1 cellular context compared by ENCODE assay signal in genomic region chr10:70364001-70364771, GRCh38.
TF ChIP-seq lines count a peak whose summit lies in the region.

No MANE protein-coding gene starts in this region.

TF ChIP-seq in HEK293, 187 proteins besides CTCF, POLR2A, EP300 and RAD21 (continued from another document):
- TF ChIP-seq ZNF280C (tag by site-specific recombination; IDR thresholded peaks at IDR 0.05) (no peak), ZNF174 (tag by site-specific recombination; IDR thresholded peaks at IDR 0.05) (no peak), SCRT1 (tag by site-specific recombination; IDR thresholded peaks at IDR 0.05; ENCODE audit: borderline replicate concordance) (peak; percentile 94), ZNF239 (tag by site-specific recombination; IDR thresholded peaks at IDR 0.05) (no peak), SALL2 (tag by site-specific recombination; IDR thresholded peaks at IDR 0.05; ENCODE audit: borderline replicate concordance) (no peak), ZNF24 (tag by site-specific recombination; IDR thresholded peaks at IDR 0.05) (0 out of 2 replicates have a peak, but pooled peaks have one; percentile 25), KLF8 (tag by site-specific recombination; IDR thresholded peaks at IDR 0.05) (peak; percentile 72), ZNF394 (tag by site-specific recombination; IDR thresholded peaks at IDR 0.05; ENCODE audit: borderline replicate concordance) (peak; percentile 38; the same call in 1 of the 2 replicates), ZNF121 (tag by site-specific recombination; IDR thresholded peaks at IDR 0.05) (no peak), ZNF596 (tag by site-specific recombination; IDR thresholded peaks at IDR 0.05) (no peak), ZNF585B (tag by site-specific recombination; IDR thresholded peaks at IDR 0.05) (no peak), ZNF514 (tag by site-specific recombination; IDR thresholded peaks at IDR 0.05) (no peak), KLF9 (tag by site-specific recombination; IDR thresholded peaks at IDR 0.05; ENCODE audit: low read depth) (peak; percentile 94; the same call in 1 of the 2 replicates), ZNF302 (tag by site-specific recombination; IDR thresholded peaks at IDR 0.05; ENCODE audit: low read depth) (no peak), AEBP2 (tag by site-specific recombination; IDR thresholded peaks at IDR 0.05; ENCODE audit: borderline replicate concordance) (no peak), ZNF529 (tag by site-specific recombination; IDR thresholded peaks at IDR 0.05; ENCODE audit: insufficient replicate concordance) (no peak), ZNF114 (tag by site-specific recombination; IDR thresholded peaks at IDR 0.05) (no peak), ZNF677 (tag by site-specific recombination; IDR thresholded peaks at IDR 0.05) (no peak), ZNF692 (tag by site-specific recombination; IDR thresholded peaks at IDR 0.05) (peak; percentile 97), ZNF426 (tag by site-specific recombination; IDR thresholded peaks at IDR 0.05) (no peak), ZFP69B (tag by site-specific recombination; IDR thresholded peaks at IDR 0.05) (peak; percentile 98), GLI2 (tag by site-specific recombination; IDR thresholded peaks at IDR 0.05; ENCODE audit: borderline replicate concordance, low read depth) (no peak), ZNF830 (tag by site-specific recombination; IDR thresholded peaks at IDR 0.05; ENCODE audit: low read depth) (no peak), ZNF19 (tag by site-specific recombination; IDR thresholded peaks at IDR 0.05; ENCODE audit: low read depth) (no peak), ZBTB48 (tag by site-specific recombination; IDR thresholded peaks at IDR 0.05) (peak; percentile 93), SCRT2 (tag by site-specific recombination; IDR thresholded peaks at IDR 0.05) (peak; percentile 99)
- TF ChIP-seq, protein P1, sequence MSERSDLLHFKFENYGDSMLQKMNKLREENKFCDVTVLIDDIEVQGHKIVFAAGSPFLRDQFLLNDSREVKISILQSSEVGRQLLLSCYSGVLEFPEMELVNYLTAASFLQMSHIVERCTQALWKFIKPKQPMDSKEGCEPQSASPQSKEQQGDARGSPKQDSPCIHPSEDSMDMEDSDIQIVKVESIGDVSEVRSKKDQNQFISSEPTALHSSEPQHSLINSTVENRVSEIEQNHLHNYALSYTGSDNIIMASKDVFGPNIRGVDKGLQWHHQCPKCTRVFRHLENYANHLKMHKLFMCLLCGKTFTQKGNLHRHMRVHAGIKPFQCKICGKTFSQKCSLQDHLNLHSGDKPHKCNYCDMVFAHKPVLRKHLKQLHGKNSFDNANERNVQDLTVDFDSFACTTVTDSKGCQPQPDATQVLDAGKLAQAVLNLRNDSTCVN (tag by site-specific recombination; optimal IDR thresholded peaks at IDR 0.05): peak; percentile 10
- TF ChIP-seq, protein P2, sequence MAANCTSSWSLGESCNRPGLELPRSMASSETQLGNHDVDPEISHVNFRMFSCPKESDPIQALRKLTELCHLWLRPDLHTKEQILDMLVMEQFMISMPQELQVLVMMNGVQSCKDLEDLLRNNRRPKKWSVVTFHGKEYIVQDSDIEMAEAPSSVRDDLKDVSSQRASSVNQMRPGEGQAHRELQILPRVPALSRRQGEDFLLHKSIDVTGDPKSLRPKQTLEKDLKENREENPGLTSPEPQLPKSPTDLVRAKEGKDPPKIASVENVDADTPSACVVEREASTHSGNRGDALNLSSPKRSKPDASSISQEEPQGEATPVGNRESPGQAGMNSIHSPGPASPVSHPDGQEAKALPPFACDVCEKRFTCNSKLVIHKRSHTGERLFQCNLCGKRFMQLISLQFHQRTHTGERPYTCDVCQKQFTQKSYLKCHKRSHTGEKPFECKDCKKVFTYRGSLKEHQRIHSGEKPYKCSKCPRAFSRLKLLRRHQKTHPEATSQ (tag by site-specific recombination; IDR thresholded peaks at IDR 0.05): no peak
- TF ChIP-seq, protein P3, sequence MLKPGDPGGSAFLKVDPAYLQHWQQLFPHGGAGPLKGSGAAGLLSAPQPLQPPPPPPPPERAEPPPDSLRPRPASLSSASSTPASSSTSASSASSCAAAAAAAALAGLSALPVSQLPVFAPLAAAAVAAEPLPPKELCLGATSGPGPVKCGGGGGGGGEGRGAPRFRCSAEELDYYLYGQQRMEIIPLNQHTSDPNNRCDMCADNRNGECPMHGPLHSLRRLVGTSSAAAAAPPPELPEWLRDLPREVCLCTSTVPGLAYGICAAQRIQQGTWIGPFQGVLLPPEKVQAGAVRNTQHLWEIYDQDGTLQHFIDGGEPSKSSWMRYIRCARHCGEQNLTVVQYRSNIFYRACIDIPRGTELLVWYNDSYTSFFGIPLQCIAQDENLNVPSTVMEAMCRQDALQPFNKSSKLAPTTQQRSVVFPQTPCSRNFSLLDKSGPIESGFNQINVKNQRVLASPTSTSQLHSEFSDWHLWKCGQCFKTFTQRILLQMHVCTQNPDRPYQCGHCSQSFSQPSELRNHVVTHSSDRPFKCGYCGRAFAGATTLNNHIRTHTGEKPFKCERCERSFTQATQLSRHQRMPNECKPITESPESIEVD (tag by site-specific recombination; IDR thresholded peaks at IDR 0.05): no peak
- TF ChIP-seq, protein P4, sequence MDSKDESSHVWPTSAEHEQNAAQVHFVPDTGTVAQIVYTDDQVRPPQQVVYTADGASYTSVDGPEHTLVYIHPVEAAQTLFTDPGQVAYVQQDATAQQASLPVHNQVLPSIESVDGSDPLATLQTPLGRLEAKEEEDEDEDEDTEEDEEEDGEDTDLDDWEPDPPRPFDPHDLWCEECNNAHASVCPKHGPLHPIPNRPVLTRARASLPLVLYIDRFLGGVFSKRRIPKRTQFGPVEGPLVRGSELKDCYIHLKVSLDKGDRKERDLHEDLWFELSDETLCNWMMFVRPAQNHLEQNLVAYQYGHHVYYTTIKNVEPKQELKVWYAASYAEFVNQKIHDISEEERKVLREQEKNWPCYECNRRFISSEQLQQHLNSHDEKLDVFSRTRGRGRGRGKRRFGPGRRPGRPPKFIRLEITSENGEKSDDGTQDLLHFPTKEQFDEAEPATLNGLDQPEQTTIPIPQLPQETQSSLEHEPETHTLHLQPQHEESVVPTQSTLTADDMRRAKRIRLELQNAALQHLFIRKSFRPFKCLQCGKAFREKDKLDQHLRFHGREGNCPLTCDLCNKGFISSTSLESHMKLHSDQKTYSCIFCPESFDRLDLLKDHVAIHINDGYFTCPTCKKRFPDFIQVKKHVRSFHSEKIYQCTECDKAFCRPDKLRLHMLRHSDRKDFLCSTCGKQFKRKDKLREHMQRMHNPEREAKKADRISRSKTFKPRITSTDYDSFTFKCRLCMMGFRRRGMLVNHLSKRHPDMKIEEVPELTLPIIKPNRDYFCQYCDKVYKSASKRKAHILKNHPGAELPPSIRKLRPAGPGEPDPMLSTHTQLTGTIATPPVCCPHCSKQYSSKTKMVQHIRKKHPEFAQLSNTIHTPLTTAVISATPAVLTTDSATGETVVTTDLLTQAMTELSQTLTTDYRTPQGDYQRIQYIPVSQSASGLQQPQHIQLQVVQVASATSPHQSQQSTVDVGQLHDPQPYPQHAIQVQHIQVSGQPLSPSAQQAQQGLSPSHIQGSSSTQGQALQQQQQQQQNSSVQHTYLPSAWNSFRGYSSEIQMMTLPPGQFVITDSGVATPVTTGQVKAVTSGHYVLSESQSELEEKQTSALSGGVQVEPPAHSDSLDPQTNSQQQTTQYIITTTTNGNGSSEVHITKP (tag by site-specific recombination; IDR thresholded peaks at IDR 0.05): peak; percentile 32; the same call in 1 of the 2 replicates
